ENCODE assay signal across 7 cellular contexts in the genomic region with DNA sequence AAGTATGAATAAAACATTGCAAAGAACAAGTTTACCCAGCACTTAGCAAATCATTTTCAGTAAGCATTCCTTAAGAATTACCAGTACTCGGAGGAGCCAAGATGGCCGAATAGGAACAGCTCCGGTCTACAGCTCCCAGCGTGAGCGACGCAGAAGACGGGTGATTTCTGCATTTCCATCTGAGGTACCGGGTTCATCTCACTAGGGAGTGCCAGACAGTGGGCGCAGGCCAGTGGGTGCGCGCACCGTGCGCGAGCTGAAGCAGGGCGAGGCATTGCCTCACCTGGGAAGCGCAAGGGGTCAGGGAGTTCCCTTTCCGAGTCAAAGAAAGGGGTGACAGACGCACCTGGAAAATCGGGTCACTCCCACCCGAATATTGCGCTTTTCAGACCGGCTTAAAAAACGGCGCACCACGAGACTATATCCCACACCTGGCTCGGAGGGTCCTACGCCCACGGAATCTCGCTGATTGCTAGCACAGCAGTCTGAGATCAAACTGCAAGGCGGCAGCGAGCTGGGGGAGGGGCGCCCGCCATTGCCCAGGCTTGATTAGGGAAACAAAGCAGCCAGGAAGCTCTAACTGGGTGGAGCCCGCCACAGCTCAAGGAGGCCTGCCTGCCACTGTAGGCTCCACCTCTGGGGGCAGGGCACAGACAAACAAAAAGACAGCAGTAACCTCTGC.
DNase-seq lines count a peak whose midpoint lies in the region; ATAC-seq, FAIRE-seq and TF ChIP-seq lines count a peak whose summit lies in the region.
"Not testable (repeated sequence)": the region's sequence is repeated elsewhere in the genome, so short reads cannot be mapped to it uniquely, and the experiment has no call there.

No MANE protein-coding gene starts in this region.

- H3K4me3 ChIP-seq in GM23338 (peak overlapping the region; percentile 46), endodermal cell (ENCODE audit: low read length) (peak overlapping the region; percentile 1), neuron (ENCODE audit: low read length) (peak overlapping the region; percentile 48)
- not testable (repeated sequence) for H3K4me3 ChIP-seq in kidney (ENCODE audit: low read length in 2 of 2); testis

- H3K4me2 ChIP-seq in GM23338: peak overlapping the region; percentile 57

- H4K20me1 ChIP-seq in GM23338 (replicated peaks; ENCODE audit: insufficient read depth): not testable (repeated sequence)

- not testable (repeated sequence) for H3K4me1 Mint-ChIP-seq in GM23338, endodermal cell

- not testable (repeated sequence) for H3K4me1 ChIP-seq in GM23338 (ENCODE audit: insufficient read depth); endodermal cell (ENCODE audit: control insufficient read depth, insufficient read depth, low read length); kidney (ENCODE audit: control insufficient read depth in 1 of 2, insufficient read depth in 1 of 2, low read depth in 1 of 2, low read length in 2 of 2); neuron (ENCODE audit: insufficient read depth, low read length); testis

- not testable (repeated sequence) for H3K9me3 ChIP-seq in endodermal cell (ENCODE audit: control insufficient read depth, low read length); kidney (ENCODE audit: control insufficient read depth in 1 of 2, low read length in 2 of 2); neuron (ENCODE audit: low read length); testis

- H3F3A ChIP-seq in GM23338 (replicated peaks; ENCODE audit: low read depth): not testable (repeated sequence)

- TF ChIP-seq RAD21 in Ishikawa (IDR thresholded peaks at IDR 0.05; ENCODE audit: low read depth): not testable (repeated sequence)

- not testable (repeated sequence) for ATAC-seq in GM23338

- H3K9ac ChIP-seq in endodermal cell (ENCODE audit: extremely low read depth, low read length, poor library complexity, severe bottlenecking); kidney (ENCODE audit: low read length in 2 of 2): not testable (repeated sequence)

- TF ChIP-seq CTCF in GM23338 (conservative IDR thresholded peaks at IDR 0.05; ENCODE audit: low read depth in 2 of 2); endodermal cell (conservative IDR thresholded peaks at IDR 0.05); kidney (IDR thresholded peaks at IDR 0.05; ENCODE audit: borderline replicate concordance, extremely low read depth, insufficient read depth); testis (IDR thresholded peaks at IDR 0.05): not testable (repeated sequence)

- TF ChIP-seq POLR2A in testis (IDR thresholded peaks at IDR 0.05): not testable (repeated sequence)

- H3K36me3 ChIP-seq in GM23338 (ENCODE audit: insufficient read depth); endodermal cell (ENCODE audit: control insufficient read depth, insufficient read depth, low read length); kidney (ENCODE audit: control insufficient read depth in 1 of 2, insufficient read depth in 2 of 2, low read length in 2 of 2); neuron (ENCODE audit: insufficient read depth, low read length); testis (ENCODE audit: low read depth, missing control alignments): not testable (repeated sequence)

- not testable (repeated sequence) for TF ChIP-seq EP300 in Ishikawa (IDR thresholded peaks at IDR 0.05; ENCODE audit: borderline replicate concordance)

- not testable (repeated sequence) for H3K27ac ChIP-seq in GM23338 (ENCODE audit: low read depth); endodermal cell (ENCODE audit: low read depth, low read length); kidney (ENCODE audit: low read depth in 2 of 2, low read length in 2 of 2); testis

- H3K79me2 ChIP-seq in GM23338 (replicated peaks; ENCODE audit: insufficient read depth): not testable (repeated sequence)

- not testable (repeated sequence) for FAIRE-seq in kidney (lab: Jason Lieb, UNC)

- H3K27me3 Mint-ChIP-seq in GM23338 (ENCODE audit: insufficient read depth, low read depth, poor library complexity); endodermal cell (ENCODE audit: insufficient read depth): not testable (repeated sequence)

- 74 to 80% methylated on average over 1 to 14 of the region's 34 CpGs for WGBS in endodermal cell (ENCODE audit: insufficient coverage in 1 of 2, insufficient read length in 1 of 2), 2 experiments
- 71 to 88% methylated on average over 7 to 16 of the region's 34 CpGs for WGBS in testis, 2 donors

- H3K4me3 Mint-ChIP-seq in GM23338 (peak overlapping the region; percentile 46; the same call in 2 of the 3 replicates), endodermal cell (peak overlapping the region; percentile 54)

- not testable (repeated sequence) for H3K9me2 ChIP-seq in GM23338 (ENCODE audit: insufficient read depth)

- intact Hi-C loops in kidney (cut with DNase I); testis (cut with DNase I; ENCODE audit: low total_unique reads): not testable (repeated sequence)

- not testable (repeated sequence) for H3K27ac Mint-ChIP-seq in GM23338
- peak overlapping the region; percentile 68 for H3K27ac Mint-ChIP-seq in endodermal cell

- H3K27me3 ChIP-seq in GM23338 (ENCODE audit: insufficient read depth); endodermal cell (ENCODE audit: control insufficient read depth, insufficient read depth, low read length, poor library complexity, severe bottlenecking); neuron (ENCODE audit: insufficient read depth, low read length); testis: not testable (repeated sequence)

- not testable (repeated sequence) for H2AFZ ChIP-seq in GM23338; neuron (ENCODE audit: low read depth, low read length)

- DNase-seq in GM23338 (ENCODE audit: low spot score): peak; percentile 21
- peak; percentile 28 for DNase-seq in RPMI8226
- not testable (repeated sequence) for DNase-seq in endodermal cell
- peak; percentile 39 for DNase-seq in kidney
- DNase-seq in testis: peak; percentile 16

- H3K36me3 Mint-ChIP-seq in GM23338 (ENCODE audit: low read depth): peaks cover 14% of the 10 kb centered on the region; the same call in 2 of the 3 replicates
- not testable (repeated sequence) for H3K36me3 Mint-ChIP-seq in endodermal cell (ENCODE audit: low read depth)

- H3K9me3 Mint-ChIP-seq in GM23338: not testable (repeated sequence)
- H3K9me3 Mint-ChIP-seq in endodermal cell: peaks cover 12% of the 10 kb centered on the region

TF ChIP-seq in GM23338, 12 proteins besides CTCF, POLR2A, EP300 and RAD21:
- TF ChIP-seq POLR2AphosphoS5 (IDR thresholded peaks at IDR 0.05; ENCODE audit: low read depth): peak; percentile 36; the same call in 1 of the 2 replicates
TF ChIP-seq in GM23338: peak in this region for 1; not testable (repeated sequence) for 11.

TF ChIP-seq in Ishikawa, 13 proteins besides CTCF, POLR2A, EP300 and RAD21:
- peak; percentile 62; the same call in 1 of the 2 replicates for TF ChIP-seq YY1 (IDR thresholded peaks at IDR 0.05; ENCODE audit: low read depth)
